31 cellular contexts compared by ENCODE assay signal in genomic region chr10:29109700-29110099, GRCh38.
"Had no signal": no experiment of that assay in that cellular context is flagged by ENCODE, and none has a peak within 500 bp of the region (broad histone marks: within the 10 kb centered on the region; RNA-seq: fewer than 3 reads in every experiment).

No MANE protein-coding gene starts in this region.

- H3K9me3 ChIP-seq: gastroesophageal sphincter, pancreas, prostate gland, sigmoid colon, upper lobe of right lung had no signal

- H3K4me3 ChIP-seq: coronary artery, dorsolateral prefrontal cortex, gastroesophageal sphincter, pancreas, prostate gland, sigmoid colon, upper lobe of right lung had no signal

- H3K4me3 Mint-ChIP-seq: activated T-cell treated with anti-CD3 and anti-CD28 coated beads, Interleukin-2, amount 50 U/mL, for 72 hours; natural killer cell treated with Interleukin-12 subunit alpha and Interleukin-12 subunit beta and Interleukin-15 and Interleukin-18, amount 100 ng/mL, for 72 hours; stimulated activated memory B cell treated with anti-CD40 and anti-IgM and Interleukin-4, amounts not matched to agents 10 μg/mL and 1 μg/mL and 100 μg/mL, for 72 hours; stimulated activated naive CD8-positive, alpha-beta T cell treated with anti-CD3 and anti-CD28 coated beads, Interleukin-15, amount 100 ng/mL, for 72 hours had no signal

- ATAC-seq: activated naive CD4-positive, alpha-beta T cell treated with anti-CD3 and anti-CD28 coated beads, Interleukin-2, amount 50 U/mL, for 72 hours; activated T-cell treated with anti-CD3 and anti-CD28 coated beads, Interleukin-2, amount 50 U/mL, for 72 hours; gastroesophageal sphincter; left colon; natural killer cell treated with Interleukin-12 subunit alpha and Interleukin-12 subunit beta and Interleukin-15 and Interleukin-18, amount 100 ng/mL, for 72 hours; pancreas; stimulated activated memory B cell treated with anti-CD40 and anti-IgM and Interleukin-4, amounts not matched to agents 10 μg/mL and 1 μg/mL and 100 μg/mL, for 72 hours; stimulated activated naive CD8-positive, alpha-beta T cell treated with anti-CD3 and anti-CD28 coated beads, Interleukin-15, amount 100 ng/mL, for 72 hours; upper lobe of right lung had no signal

- H3K4me1 ChIP-seq: gastroesophageal sphincter, sigmoid colon, upper lobe of right lung had no signal

- H3K27me3 Mint-ChIP-seq: stimulated activated memory B cell treated with anti-CD40 and anti-IgM and Interleukin-4, amounts not matched to agents 10 μg/mL and 1 μg/mL and 100 μg/mL, for 72 hours had no signal

- H3K4me1 Mint-ChIP-seq: stimulated activated memory B cell treated with anti-CD40 and anti-IgM and Interleukin-4, amounts not matched to agents 10 μg/mL and 1 μg/mL and 100 μg/mL, for 72 hours; stimulated activated naive CD8-positive, alpha-beta T cell treated with anti-CD3 and anti-CD28 coated beads, Interleukin-15, amount 100 ng/mL, for 72 hours had no signal

- H3K9me3 Mint-ChIP-seq: stimulated activated memory B cell treated with anti-CD40 and anti-IgM and Interleukin-4, amounts not matched to agents 10 μg/mL and 1 μg/mL and 100 μg/mL, for 72 hours; stimulated activated naive CD8-positive, alpha-beta T cell treated with anti-CD3 and anti-CD28 coated beads, Interleukin-15, amount 100 ng/mL, for 72 hours had no signal

- H3K27ac ChIP-seq: coronary artery, dorsolateral prefrontal cortex, gastroesophageal sphincter, pancreas, prostate gland, sigmoid colon, upper lobe of right lung had no signal

- H3K36me3 ChIP-seq: gastroesophageal sphincter, pancreas, prostate gland, sigmoid colon, upper lobe of right lung had no signal

- H3K27ac Mint-ChIP-seq: activated naive CD4-positive, alpha-beta T cell treated with anti-CD3 and anti-CD28 coated beads, Interleukin-2, amount 50 U/mL, for 72 hours; activated T-cell treated with anti-CD3 and anti-CD28 coated beads, Interleukin-2, amount 50 U/mL, for 72 hours; natural killer cell treated with Interleukin-12 subunit alpha and Interleukin-12 subunit beta and Interleukin-15 and Interleukin-18, amount 100 ng/mL, for 72 hours; stimulated activated memory B cell treated with anti-CD40 and anti-IgM and Interleukin-4, amounts not matched to agents 10 μg/mL and 1 μg/mL and 100 μg/mL, for 72 hours; stimulated activated naive CD8-positive, alpha-beta T cell treated with anti-CD3 and anti-CD28 coated beads, Interleukin-15, amount 100 ng/mL, for 72 hours had no signal

- DNase-seq: activated CD4-positive, alpha-beta T cell treated with anti-CD3 and anti-CD28 coated beads for 4 hours; activated CD4-positive, alpha-beta T cell treated with anti-CD3 and anti-CD28 coated beads, Interleukin-2, amount 50 U/mL, for 4 hours; activated naive CD4-positive, alpha-beta T cell; activated T-cell treated with anti-CD3 and anti-CD28 coated beads for 4 hours; activated T-cell treated with anti-CD3 and anti-CD28 coated beads, Interleukin-2, amount 50 U/mL, for 72 hours; cerebellar nuclear complex; dorsolateral prefrontal cortex; effector memory CD4-positive, alpha-beta T cell; erythroblast; head of caudate nucleus; hippocampal formation; kidney; left colon; mammary epithelial cell; pancreas; retina; sigmoid colon; small intestine; stimulated activated CD4-positive, alpha-beta T cell treated with anti-CD3 and anti-CD28 coated beads, Interleukin-1b, Interleukin-23, amount 100 ng/mL, for 48 hours; stimulated activated CD4-positive, alpha-beta T cell treated with anti-CD3 and anti-CD28 coated beads, Interleukin-4, amount 100 ng/mL, for 4 hours; stimulated activated CD8-positive, alpha-beta memory T cell treated with anti-CD3 and anti-CD28 coated beads, Interleukin-4, amount 100 ng/mL, for 48 hours; stimulated activated naive CD8-positive, alpha-beta T cell treated with anti-CD3 and anti-CD28 coated beads, Interleukin-15, amount 100 ng/mL, for 72 hours; substantia nigra; T-helper 1 cell; upper lobe of right lung had no signal

- H3K36me3 Mint-ChIP-seq: activated naive CD4-positive, alpha-beta T cell treated with anti-CD3 and anti-CD28 coated beads, Interleukin-2, amount 50 U/mL, for 72 hours; natural killer cell treated with Interleukin-12 subunit alpha and Interleukin-12 subunit beta and Interleukin-15 and Interleukin-18, amount 100 ng/mL, for 72 hours; stimulated activated memory B cell treated with anti-CD40 and anti-IgM and Interleukin-4, amounts not matched to agents 10 μg/mL and 1 μg/mL and 100 μg/mL, for 72 hours had no signal

- H3K27me3 ChIP-seq: pancreas, sigmoid colon, upper lobe of right lung had no signal
